ENCODE assay signal across 24 cellular contexts in the genomic region with DNA sequence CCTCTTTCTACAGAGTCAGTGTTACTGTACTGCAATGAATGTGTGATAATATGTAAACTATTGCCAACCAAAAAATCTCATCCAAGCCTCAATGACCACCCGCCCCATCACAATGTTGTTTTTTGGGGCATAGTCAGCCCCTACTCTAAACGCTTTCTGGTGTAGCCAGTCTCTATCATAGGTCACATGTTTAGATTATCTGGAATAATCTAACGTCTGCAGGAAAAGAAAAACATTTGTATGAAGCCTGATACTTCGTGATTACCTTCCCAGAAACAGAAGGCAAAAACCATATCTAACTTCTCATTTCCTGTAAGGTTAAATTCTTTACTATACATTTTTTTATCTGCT.
"Had no signal": no experiment of that assay in that cellular context is flagged by ENCODE, and none has a peak within 500 bp of the region (broad histone marks: within the 10 kb centered on the region; RNA-seq: fewer than 3 reads in every experiment).

No MANE protein-coding gene starts in this region.

- H3K27me3 ChIP-seq: esophagus muscularis mucosa, foreskin keratinocyte, gastroesophageal sphincter, heart left ventricle, right atrium auricular region, sigmoid colon, stomach, thyroid gland, vagina had no signal

- H3K4me1 Mint-ChIP-seq: naive thymus-derived CD8-positive, alpha-beta T cell; nephron progenitor cell; stimulated activated effector memory CD8-positive, alpha-beta T cell treated with anti-CD3 and anti-CD28 coated beads, Interleukin-12 subunit alpha, Interleukin-12 subunit beta, amount 100 ng/mL, for 72 hours had no signal

- H3K9me3 Mint-ChIP-seq: nephron progenitor cell had no signal

- DNase-seq: dermis blood vessel endothelial cell; effector memory CD4-positive, alpha-beta T cell; foreskin keratinocyte; heart left ventricle; hippocampal formation; left cardiac atrium; left ventricle myocardium inferior; lower lobe of right lung; naive thymus-derived CD8-positive, alpha-beta T cell; nephron progenitor cell; nucleus accumbens; sigmoid colon; stimulated activated CD4-positive, alpha-beta T cell treated with anti-CD3 and anti-CD28 coated beads, Interleukin-2, amount 100 ng/mL, for 24 hours; stimulated activated CD4-positive, alpha-beta T cell treated with anti-CD3 and anti-CD28 coated beads, Interleukin-4, amount 100 ng/mL, for 24 hours; stimulated activated naive CD4-positive, alpha-beta T cell treated with Interleukin-2 at 50 U/mL for 16 hours; thyroid gland; trophoblast cell had no signal

- H3K4me3 ChIP-seq: esophagus muscularis mucosa, gastroesophageal sphincter, heart left ventricle, left ventricle myocardium inferior, lower lobe of right lung, prostate gland, right atrium auricular region, sigmoid colon, stomach, thyroid gland, vagina had no signal

- H3K4me3 Mint-ChIP-seq: naive thymus-derived CD8-positive, alpha-beta T cell; nephron progenitor cell; stimulated activated effector memory CD8-positive, alpha-beta T cell treated with anti-CD3 and anti-CD28 coated beads, Interleukin-12 subunit alpha, Interleukin-12 subunit beta, amount 100 ng/mL, for 72 hours had no signal

- ATAC-seq: foreskin keratinocyte; gastroesophageal sphincter; heart left ventricle; left cardiac atrium; naive thymus-derived CD8-positive, alpha-beta T cell; stimulated activated effector memory CD8-positive, alpha-beta T cell treated with anti-CD3 and anti-CD28 coated beads, Interleukin-12 subunit alpha, Interleukin-12 subunit beta, amount 100 ng/mL, for 72 hours had no signal

- H3K36me3 Mint-ChIP-seq: naive thymus-derived CD8-positive, alpha-beta T cell; stimulated activated effector memory CD8-positive, alpha-beta T cell treated with anti-CD3 and anti-CD28 coated beads, Interleukin-12 subunit alpha, Interleukin-12 subunit beta, amount 100 ng/mL, for 72 hours had no signal

- H3K27me3 Mint-ChIP-seq: naive thymus-derived CD8-positive, alpha-beta T cell had no signal

- H3K27ac Mint-ChIP-seq: naive thymus-derived CD8-positive, alpha-beta T cell; nephron progenitor cell; stimulated activated effector memory CD8-positive, alpha-beta T cell treated with anti-CD3 and anti-CD28 coated beads, Interleukin-12 subunit alpha, Interleukin-12 subunit beta, amount 100 ng/mL, for 72 hours had no signal

- H3K4me1 ChIP-seq: esophagus muscularis mucosa, foreskin keratinocyte, gastroesophageal sphincter, heart left ventricle, left ventricle myocardium inferior, lower lobe of right lung, prostate gland, right atrium auricular region, sigmoid colon, stomach, thyroid gland, vagina had no signal

- H3K36me3 ChIP-seq: esophagus muscularis mucosa, gastroesophageal sphincter, heart left ventricle, left ventricle myocardium inferior, lower lobe of right lung, prostate gland, right atrium auricular region, sigmoid colon, stomach, thyroid gland, vagina had no signal

- H3K9me3 ChIP-seq: esophagus muscularis mucosa, gastroesophageal sphincter, heart left ventricle, left ventricle myocardium inferior, lower lobe of right lung, prostate gland, right atrium auricular region, stomach, thyroid gland, vagina had no signal

- H3K27ac ChIP-seq: esophagus muscularis mucosa, foreskin keratinocyte, gastroesophageal sphincter, heart left ventricle, left ventricle myocardium inferior, lower lobe of right lung, prostate gland, right atrium auricular region, sigmoid colon, stomach, thyroid gland, vagina had no signal
